In genomic region chr4:13704020-13704419, GRCh38 we compare ENCODE assay signal across 21 cellular contexts.
A peak's percentile ranks its signal among the peaks of the same experiment; 100 is the strongest.
DNase-seq lines count a peak whose midpoint lies in the region; ATAC-seq and TF ChIP-seq lines count a peak whose summit lies in the region.
"Had no signal": no experiment of that assay in that cellular context is flagged by ENCODE, and none has a peak within 500 bp of the region (broad histone marks: within the 10 kb centered on the region; RNA-seq: fewer than 3 reads in every experiment).

No MANE protein-coding gene starts in this region.

- intact Hi-C loops in heart right ventricle (cut with DNase I) (loop anchor here in 1 of 10 donors (10.0 kb wide), 1 partner anchor 141 kb away; no protein-coding TSS in a partner anchor), cardiac septum (cut with DNase I) (no loop called here)

- peaks cover 0 to 34% (median 16%) of the 10 kb centered on the region in 9 donors for H3K4me1 ChIP-seq in heart right ventricle
- H3K4me1 ChIP-seq: BLaER1, gastrocnemius medialis had no signal

- 65 to 77% methylated on average over 2 of the region's 2 CpGs for WGBS in heart right ventricle, 2 donors

- H3K27me3 ChIP-seq in heart right ventricle: no peaks in the 10 kb centered on the region
- H3K27me3 ChIP-seq: BLaER1, esophagus squamous epithelium, gastrocnemius medialis, suprapubic skin had no signal

- H3K9me3 ChIP-seq in heart right ventricle: no peaks in the 10 kb centered on the region
- H3K9me3 ChIP-seq: BLaER1, esophagus squamous epithelium, gastrocnemius medialis, SK-N-SH, suprapubic skin had no signal

- H3K4me3 ChIP-seq in heart right ventricle (no peak overlapping the region), epithelial cell of proximal tubule (ENCODE audit: low read depth, low read length) (no peak overlapping the region), coronary artery (no peak overlapping the region)
- H3K4me3 ChIP-seq: BLaER1, esophagus squamous epithelium, gastrocnemius medialis, suprapubic skin had no signal

- no peak for DNase-seq in heart right ventricle
- no peak for DNase-seq in cardiac septum (ENCODE audit: low spot score)
- DNase-seq in NOMO-1 treated with dmso at 0.1 percent for 144 hours (lab: John Stamatoyannopoulos, UW; ENCODE audit: unreplicated experiment): peak; percentile 82
- DNase-seq in epithelial cell of proximal tubule (ENCODE audit: low read depth): peak; percentile 10
- DNase-seq in renal cortical epithelial cell (ENCODE audit: low read depth): peak; percentile 21
- DNase-seq in SHP77 (lab: John Stamatoyannopoulos, UW): no peak
- DNase-seq in coronary artery (ENCODE audit: low spot score): no peak
- DNase-seq: ACHN; activated CD4-positive, alpha-beta memory T cell treated with anti-CD3 and anti-CD28 coated beads for 36 hours; effector CD8-positive, alpha-beta T cell; esophagus squamous epithelium; gastrocnemius medialis; HFFc6; NCI-H1417 treated with DMSO at 0.1 percent for 48 hours; NCI-H69; SK-N-SH; T-helper 9 cell had no signal

- ATAC-seq in heart right ventricle: no peak
- ATAC-seq in HG02938 (IDR thresholded peaks at IDR 0.05; ENCODE audit: unreplicated experiment): no peak
- ATAC-seq: gastrocnemius medialis, Panc1 had no signal

- H3K36me3 ChIP-seq in heart right ventricle: no peaks in the 10 kb centered on the region
- H3K36me3 ChIP-seq: BLaER1, esophagus squamous epithelium, gastrocnemius medialis, suprapubic skin had no signal

- peak overlapping the region in 8 of 10 donors; percentile 71 to 89 (median 85) for H3K27ac ChIP-seq in heart right ventricle
- no peak overlapping the region for H3K27ac ChIP-seq in coronary artery
- H3K27ac ChIP-seq: BLaER1, gastrocnemius medialis, suprapubic skin had no signal

- TF ChIP-seq CTCF in heart right ventricle (IDR thresholded peaks at IDR 0.05): no peak
- no peak for TF ChIP-seq CTCF in epithelial cell of proximal tubule (conservative IDR thresholded peaks at IDR 0.05; ENCODE audit: low read depth, low read length)
- TF ChIP-seq CTCF in coronary artery (IDR thresholded peaks at IDR 0.05): no peak

Comparison
In these comparisons a context has a peak if more than half of its experiments do, and no peak if none do; other contexts are left out.
1. DNase-seq: peak in NOMO-1 treated with dmso at 0.1 percent for 144 hours (single experiment), epithelial cell of proximal tubule (single experiment) and renal cortical epithelial cell (single experiment); none in heart right ventricle (0 of 2), cardiac septum (single experiment), SHP77 (0 of 2) and coronary artery (single experiment).
2. H3K27ac ChIP-seq: peak in heart right ventricle (8 of 10); none in coronary artery (0 of 2).